29 cellular contexts compared by ENCODE assay signal in the genomic region with DNA sequence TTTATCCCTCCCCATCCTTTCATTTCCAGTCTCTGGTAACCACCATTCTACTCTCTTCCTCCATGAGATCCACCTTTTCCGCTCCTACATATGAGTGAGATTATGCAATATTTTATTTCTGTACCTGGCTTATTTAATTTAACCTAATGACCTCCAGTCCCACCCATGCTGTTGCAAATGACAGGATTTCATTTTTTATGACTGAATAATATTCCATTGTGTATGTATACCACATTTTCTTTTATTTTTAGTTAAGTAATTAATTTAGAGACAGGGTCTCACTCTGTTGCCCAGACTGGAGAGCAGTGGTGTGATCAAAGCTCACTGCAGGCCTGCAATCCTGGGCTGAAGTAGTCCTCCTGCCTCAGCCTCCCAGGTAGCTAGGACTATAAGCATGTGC. TPM values are rescaled to one million over a fixed set of nuclear protein-coding genes. Genes with fewer than 3 reads are reported as not detected.
DNase-seq lines count a peak whose midpoint lies in the region; ATAC-seq and TF ChIP-seq lines count a peak whose summit lies in the region.
"Had no signal": no experiment of that assay in that cellular context is flagged by ENCODE, and none has a peak within 500 bp of the region (broad histone marks: within the 10 kb centered on the region; RNA-seq: fewer than 3 reads in every experiment).

No MANE protein-coding gene starts in this region.

- no peaks in the 10 kb centered on the region for H3K9me3 ChIP-seq in left ventricle myocardium inferior (replicated peaks)
- H3K9me3 ChIP-seq in gastroesophageal sphincter, result no peaks in the 10 kb centered on the region
- H3K9me3 ChIP-seq in sigmoid colon, result no peaks in the 10 kb centered on the region
- H3K9me3 ChIP-seq: HAP-1, mucosa of descending colon, ovary had no signal

- TF ChIP-seq EP300 in gastroesophageal sphincter (IDR thresholded peaks at IDR 0.05), result no peak
- TF ChIP-seq EP300 in sigmoid colon (IDR thresholded peaks at IDR 0.05), result no peak

- peaks cover 51% of the 10 kb centered on the region for H3K27me3 Mint-ChIP-seq in activated CD4-positive, alpha-beta T cell treated with anti-CD3 and anti-CD28 coated beads, Interleukin-2, amount 10 ng/mL, durations not matched to agents 7 days and 5 days

- H3K4me3 ChIP-seq in left ventricle myocardium inferior (no peak overlapping the region), gastroesophageal sphincter (peak overlapping the region in 1 of 2 donors; percentile 72), sigmoid colon (peak overlapping the region in 1 of 4 donors; percentile 80)
- H3K4me3 ChIP-seq: HAP-1, hepatocyte, K562, mucosa of descending colon had no signal

- no peak overlapping the region for H3K4me3 Mint-ChIP-seq in activated CD4-positive, alpha-beta T cell treated with anti-CD3 and anti-CD28 coated beads, Interleukin-2, amount 10 ng/mL, durations not matched to agents 7 days and 5 days
- H3K4me3 Mint-ChIP-seq: activated CD8-positive, alpha-beta T cell treated with anti-CD3 and anti-CD28 coated beads for 36 hours; activated naive CD4-positive, alpha-beta T cell treated with anti-CD3 and anti-CD28 coated beads, Interleukin-2, amount 50 U/mL, for 24 hours; effector memory CD8-positive, alpha-beta T cell; nephron progenitor cell had no signal

- intact Hi-C loops in left ventricle myocardium inferior (cut with micrococcal nuclease), result no loop called here
- intact Hi-C loops in left cardiac atrium (cut with DNase I), result no loop called here
- intact Hi-C loops in sigmoid colon (cut with DNase I), result loop anchor here (10.0 kb wide), 2 partner anchors 463 to 783 kb away; a partner anchor contains a TSS

- H3K36me3 Mint-ChIP-seq in activated CD4-positive, alpha-beta T cell treated with anti-CD3 and anti-CD28 coated beads, Interleukin-2, amount 10 ng/mL, durations not matched to agents 7 days and 5 days (ENCODE audit: low read depth), result no peaks in the 10 kb centered on the region
- H3K36me3 Mint-ChIP-seq: activated naive CD4-positive, alpha-beta T cell treated with anti-CD3 and anti-CD28 coated beads, Interleukin-2, amount 50 U/mL, for 24 hours had no signal

- peaks cover 6% of the 10 kb centered on the region for H3K36me3 ChIP-seq in left ventricle myocardium inferior
- peaks cover 0 to 8% of the 10 kb centered on the region in 2 donors for H3K36me3 ChIP-seq in gastroesophageal sphincter
- peaks cover 0 to 7% (median 0%) of the 10 kb centered on the region in 4 donors for H3K36me3 ChIP-seq in sigmoid colon
- H3K36me3 ChIP-seq: HAP-1, ovary had no signal

- H3K4me1 ChIP-seq in left ventricle myocardium inferior (peaks cover 65% of the 10 kb centered on the region), gastroesophageal sphincter (peaks cover 4 to 48% (median 5%) of the 10 kb centered on the region in 3 donors), sigmoid colon (peaks cover 0 to 33% (median 22%) of the 10 kb centered on the region in 4 donors)

- DNase-seq in left ventricle myocardium inferior (no peak), left cardiac atrium (no peak), sigmoid colon (no peak)
- DNase-seq in activated CD4-positive, alpha-beta T cell treated with anti-CD3 and anti-CD28 coated beads for 48 hours, result no peak
- no peak for DNase-seq in activated CD4-positive, alpha-beta T cell treated with anti-CD3 and anti-CD28 coated beads, Interleukin-2, amount 10 ng/mL, durations not matched to agents 7 days and 5 days
- DNase-seq: activated CD8-positive, alpha-beta T cell treated with anti-CD3 and anti-CD28 coated beads for 36 hours; DMS153; effector memory CD8-positive, alpha-beta T cell; foreskin keratinocyte; mucosa of descending colon; NCI-H1105; NCI-H2081; NCI-H345; NCI-H748 treated with DMSO at 0.1 percent for 48 hours; nephron progenitor cell had no signal

- H3K27me3 ChIP-seq in left ventricle myocardium inferior (ENCODE audit: low read depth) (no peaks in the 10 kb centered on the region), gastroesophageal sphincter (no peaks in the 10 kb centered on the region), sigmoid colon (no peaks in the 10 kb centered on the region)
- H3K27me3 ChIP-seq: foreskin keratinocyte, hepatocyte, ovary had no signal

- no peak overlapping the region for H3K27ac Mint-ChIP-seq in activated CD4-positive, alpha-beta T cell treated with anti-CD3 and anti-CD28 coated beads, Interleukin-2, amount 10 ng/mL, durations not matched to agents 7 days and 5 days
- H3K27ac Mint-ChIP-seq: activated CD8-positive, alpha-beta T cell treated with anti-CD3 and anti-CD28 coated beads for 36 hours; activated naive CD4-positive, alpha-beta T cell treated with anti-CD3 and anti-CD28 coated beads, Interleukin-2, amount 50 U/mL, for 24 hours; activated T-helper 2 cell treated with anti-CD3 and anti-CD28 coated beads, Interferon-gamma antibody, Interleukin-2, Interleukin-4, amounts not matched to agents 10 μg/mL and 5 μg/mL and 100 μg/mL, durations not matched to agents 14 hours and 24 hours and 36 hours; effector memory CD8-positive, alpha-beta T cell; nephron progenitor cell had no signal

- TF ChIP-seq POLR2A in gastroesophageal sphincter (IDR thresholded peaks at IDR 0.05) (no peak), sigmoid colon (IDR thresholded peaks at IDR 0.05) (no peak)

- POLR2A ChIA-PET in activated CD4-positive, alpha-beta T cell treated with anti-CD3 and anti-CD28 coated beads, Interleukin-2, amount 10 ng/mL, durations not matched to agents 7 days and 5 days (lab: Charles Lee), result no interaction called here

- ATAC-seq in left cardiac atrium, result no peak
- no peak for ATAC-seq in gastroesophageal sphincter
- no peak for ATAC-seq in HG02759 (IDR thresholded peaks at IDR 0.05; ENCODE audit: unreplicated experiment)
- no peak for ATAC-seq in GM19397 (IDR thresholded peaks at IDR 0.05; ENCODE audit: unreplicated experiment)
- ATAC-seq: activated CD8-positive, alpha-beta T cell treated with anti-CD3 and anti-CD28 coated beads for 36 hours; effector memory CD8-positive, alpha-beta T cell; left lobe of liver had no signal

- TF ChIP-seq CTCF in left ventricle myocardium inferior (IDR thresholded peaks at IDR 0.05; ENCODE audit: borderline replicate concordance) (no peak), gastroesophageal sphincter (IDR thresholded peaks at IDR 0.05) (no peak), sigmoid colon (IDR thresholded peaks at IDR 0.05) (no peak)

- H3K27ac ChIP-seq in left ventricle myocardium inferior (replicated peaks), result peak overlapping the region; percentile 94
- peak overlapping the region in 3 of 4 donors; percentile 94 to 98 (median 95) for H3K27ac ChIP-seq in gastroesophageal sphincter
- H3K27ac ChIP-seq in sigmoid colon, result peak overlapping the region; percentile 90 to 98 (median 94)
- H3K27ac ChIP-seq: foreskin keratinocyte, hepatocyte, ovary, RWPE1 had no signal

- H3K9me3 Mint-ChIP-seq in activated CD4-positive, alpha-beta T cell treated with anti-CD3 and anti-CD28 coated beads, Interleukin-2, amount 10 ng/mL, durations not matched to agents 7 days and 5 days, result peaks cover 2% of the 10 kb centered on the region
- H3K9me3 Mint-ChIP-seq: activated CD8-positive, alpha-beta T cell treated with anti-CD3 and anti-CD28 coated beads for 36 hours; activated T-helper 2 cell treated with anti-CD3 and anti-CD28 coated beads, Interferon-gamma antibody, Interleukin-2, Interleukin-4, amounts not matched to agents 10 μg/mL and 5 μg/mL and 100 μg/mL, durations not matched to agents 14 hours and 24 hours and 36 hours; nephron progenitor cell had no signal

- H3K4me1 Mint-ChIP-seq in activated CD4-positive, alpha-beta T cell treated with anti-CD3 and anti-CD28 coated beads, Interleukin-2, amount 10 ng/mL, durations not matched to agents 7 days and 5 days, result peaks cover 10% of the 10 kb centered on the region

- CTCF ChIA-PET in activated CD4-positive, alpha-beta T cell treated with anti-CD3 and anti-CD28 coated beads, Interleukin-2, amount 10 ng/mL, durations not matched to agents 7 days and 5 days (lab: Charles Lee), result no interaction called here

- WGBS in gastroesophageal sphincter (ENCODE audit: low coverage in 1 of 2), 2 donors, result 100% methylated on average over 1 of the region's 1 CpG; no CpG with 5 or more reads in 1 of the 2 donors
- WGBS in sigmoid colon, 2 donors, result 96 to 97% methylated on average over 1 of the region's 1 CpG

RNA-seq across cellular contexts. Expression of a gene that starts 2.6 kb away (rescaled TPM):
- 6.7 TPM for total RNA-seq in left ventricle myocardium inferior
- 10 to 100 TPM in 1 of 2 donors, 1 to 10 TPM in 1; 7.7 to 11.0 TPM for total RNA-seq in left cardiac atrium
- total RNA-seq in gastroesophageal sphincter, result 10 to 100 TPM; 22.7 to 35.2 (median 29.3) TPM
- total RNA-seq in sigmoid colon, result 10 to 100 TPM; 18.7 to 29.9 (median 25.4) TPM
- polyA plus RNA-seq in sigmoid colon, result 1 to 10 TPM in 2 of 3 donors, under 1 TPM in 1; 0.92 to 2.9 (median 1.8) TPM
- under 1 TPM in 1 of 2 experiments, not detected in 1; 0.02 TPM for total RNA-seq in activated CD4-positive, alpha-beta T cell treated with anti-CD3 and anti-CD28 coated beads, Interleukin-2, amount 10 ng/mL, durations not matched to agents 7 days and 5 days
- total RNA-seq: activated T-helper 2 cell treated with anti-CD3 and anti-CD28 coated beads, Interferon-gamma antibody, Interleukin-2, Interleukin-4, amounts not matched to agents 10 μg/mL and 5 μg/mL and 100 μg/mL, durations not matched to agents 14 hours and 24 hours and 36 hours; HT-29; M059J; T-helper 1 cell treated with Interleukin-12 subunit alpha and Interleukin-12 subunit beta and Interleukin-4 antibody, amounts not matched to agents 30 ng/mL and 1 ng/mL, for 36 hours had no signal
